In genomic region chr19:33755314-33756020, GRCh38 we compare ENCODE assay signal across 13 cellular contexts.
"Had no signal": no experiment of that assay in that cellular context is flagged by ENCODE, and none has a peak within 500 bp of the region (broad histone marks: within the 10 kb centered on the region; RNA-seq: fewer than 3 reads in every experiment).

No MANE protein-coding gene starts in this region.

- H3K27me3 Mint-ChIP-seq: dendritic cell treated with granulocyte-macrophage colony-stimulating factor and Interleukin-4, amounts not matched to agents 40 ng/mL and 50 ng/mL, for 4 days had no signal

- H3K36me3 ChIP-seq: brain microvascular endothelial cell had no signal

- DNase-seq: activated B cell treated with CpG ODN at 0.5 μM for 24 hours; activated CD4-positive, alpha-beta T cell treated with anti-CD3 and anti-CD28 coated beads for 48 hours; activated CD8-positive, alpha-beta memory T cell treated with anti-CD3 and anti-CD28 coated beads, Interleukin-2, amount 50 U/mL, for 48 hours; activated gamma-delta T cell treated with Interleukin-2 at 50 U/mL for 16 hours; brain microvascular endothelial cell; effector memory CD4-positive, alpha-beta T cell; foreskin fibroblast; mesenchymal stem cell; stimulated activated CD4-positive, alpha-beta T cell treated with anti-CD3 and anti-CD28 coated beads, Interleukin-1b, Interleukin-23, amount 100 ng/mL, for 48 hours had no signal

- H3K36me3 Mint-ChIP-seq: activated naive CD8-positive, alpha-beta T cell had no signal

- FAIRE-seq: TTC549 had no signal

- H3K4me3 Mint-ChIP-seq: activated B cell treated with CpG ODN at 0.5 μM for 24 hours; activated naive CD8-positive, alpha-beta T cell; dendritic cell treated with granulocyte-macrophage colony-stimulating factor and Interleukin-4, amounts not matched to agents 40 ng/mL and 50 ng/mL, for 4 days had no signal

- H3K9me3 Mint-ChIP-seq: activated B cell treated with CpG ODN at 0.5 μM for 24 hours; dendritic cell treated with granulocyte-macrophage colony-stimulating factor and Interleukin-4, amounts not matched to agents 40 ng/mL and 50 ng/mL, for 4 days; nephron had no signal

- H3K4me1 Mint-ChIP-seq: activated B cell treated with CpG ODN at 0.5 μM for 24 hours had no signal

- H3K27ac Mint-ChIP-seq: activated B cell treated with CpG ODN at 0.5 μM for 24 hours; activated naive CD8-positive, alpha-beta T cell; dendritic cell treated with granulocyte-macrophage colony-stimulating factor and Interleukin-4, amounts not matched to agents 40 ng/mL and 50 ng/mL, for 4 days had no signal
